In the genomic region with DNA sequence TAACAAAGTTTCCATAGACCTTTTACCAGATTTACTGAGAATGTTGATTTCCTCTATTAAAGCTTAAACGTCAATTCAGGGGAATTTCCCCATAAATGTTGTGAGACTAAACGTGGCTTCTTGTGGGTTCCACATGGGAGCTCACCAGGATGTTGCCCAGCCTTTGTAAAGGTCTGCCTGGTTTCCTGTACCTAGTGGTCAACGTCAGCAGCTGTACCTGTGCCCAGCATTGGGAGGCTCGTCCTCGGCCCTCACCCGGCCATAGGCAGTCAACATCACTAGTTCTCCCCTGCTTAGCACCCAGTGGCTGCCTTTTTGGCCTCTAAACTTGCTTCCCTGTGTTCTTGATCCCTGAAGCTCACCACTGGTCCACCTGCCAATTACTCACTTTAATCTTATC, we compare ENCODE assay signal across 12 cellular contexts. TPM values are rescaled to one million over a fixed set of nuclear protein-coding genes. Genes with fewer than 3 reads are reported as not detected.
DNase-seq lines count a peak whose midpoint lies in the region; ATAC-seq and TF ChIP-seq lines count a peak whose summit lies in the region.
"Had no signal": no experiment of that assay in that cellular context is flagged by ENCODE, and none has a peak within 500 bp of the region (broad histone marks: within the 10 kb centered on the region; RNA-seq: fewer than 3 reads in every experiment).

No MANE protein-coding gene starts in this region.

- no peaks in the 10 kb centered on the region for H3K36me3 Mint-ChIP-seq in CD4-positive, CD25-positive, alpha-beta regulatory T cell
- no peaks in the 10 kb centered on the region for H3K36me3 Mint-ChIP-seq in activated T-helper 1 cell treated with anti-CD3 and anti-CD28 coated beads, Interleukin-12 subunit alpha, Interleukin-12 subunit beta, Interleukin-2, Interleukin-4 antibody, amounts not matched to agents 30 ng/mL and 10 ng/mL and 1 ng/mL, durations not matched to agents 14 hours and 24 hours and 36 hours (ENCODE audit: low read depth)

- peak overlapping the region in 2 of 3 donors; percentile 8 to 67 for H3K27ac Mint-ChIP-seq in CD4-positive, CD25-positive, alpha-beta regulatory T cell
- H3K27ac Mint-ChIP-seq in activated T-helper 1 cell treated with anti-CD3 and anti-CD28 coated beads, Interleukin-12 subunit alpha, Interleukin-12 subunit beta, Interleukin-2, Interleukin-4 antibody, amounts not matched to agents 30 ng/mL and 10 ng/mL and 1 ng/mL, durations not matched to agents 14 hours and 24 hours and 36 hours = peak overlapping the region; percentile 64

- peaks cover 0 to 5% (median 0%) of the 10 kb centered on the region in 7 donors for H3K9me3 Mint-ChIP-seq in CD4-positive, CD25-positive, alpha-beta regulatory T cell
- H3K9me3 Mint-ChIP-seq in activated T-helper 1 cell treated with anti-CD3 and anti-CD28 coated beads, Interleukin-12 subunit alpha, Interleukin-12 subunit beta, Interleukin-2, Interleukin-4 antibody, amounts not matched to agents 30 ng/mL and 10 ng/mL and 1 ng/mL, durations not matched to agents 14 hours and 24 hours and 36 hours = peaks cover 5% of the 10 kb centered on the region

- peaks cover 0 to 24% (median 13%) of the 10 kb centered on the region in 4 donors for H3K4me1 Mint-ChIP-seq in CD4-positive, CD25-positive, alpha-beta regulatory T cell
- peaks cover 44% of the 10 kb centered on the region for H3K4me1 Mint-ChIP-seq in activated T-helper 1 cell treated with anti-CD3 and anti-CD28 coated beads, Interleukin-12 subunit alpha, Interleukin-12 subunit beta, Interleukin-2, Interleukin-4 antibody, amounts not matched to agents 30 ng/mL and 10 ng/mL and 1 ng/mL, durations not matched to agents 14 hours and 24 hours and 36 hours (ENCODE audit: low read depth)

- DNase-seq in CD4-positive, CD25-positive, alpha-beta regulatory T cell = peak in 1 of 3 donors; percentile 31
- no peak for DNase-seq in activated T-helper 1 cell treated with anti-CD3 and anti-CD28 coated beads, Interleukin-12 subunit alpha, Interleukin-12 subunit beta, Interleukin-2, Interleukin-4 antibody, amounts not matched to agents 30 ng/mL and 10 ng/mL and 1 ng/mL, durations not matched to agents 14 hours and 24 hours and 36 hours (ENCODE audit: low spot score)
- DNase-seq in NOMO-1 (lab: John Stamatoyannopoulos, UW; ENCODE audit: unreplicated experiment in 2 of 2) = no peak
- no peak for DNase-seq in T-helper 9 cell
- no peak for DNase-seq in gastrocnemius medialis
- no peak for DNase-seq in stimulated activated CD4-positive, alpha-beta T cell treated with anti-CD3 and anti-CD28 coated beads, Interleukin-12 subunit alpha, Interleukin-12 subunit beta, amount 100 ng/mL, for 4 hours
- DNase-seq: NCI-H1417 treated with DMSO at 0.1 percent for 48 hours had no signal

- no peak overlapping the region for H3K27ac ChIP-seq in CD4-positive, CD25-positive, alpha-beta regulatory T cell (ENCODE audit: insufficient read depth, low read length, poor library complexity, severe bottlenecking)
- H3K27ac ChIP-seq in gastrocnemius medialis = no peak overlapping the region
- H3K27ac ChIP-seq: esophagus muscularis mucosa, RWPE1 had no signal

- H3K36me3 ChIP-seq in CD4-positive, CD25-positive, alpha-beta regulatory T cell (ENCODE audit: control insufficient read depth, insufficient read depth, low read length) = no peaks in the 10 kb centered on the region
- no peaks in the 10 kb centered on the region for H3K36me3 ChIP-seq in gastrocnemius medialis
- H3K36me3 ChIP-seq: esophagus muscularis mucosa, prostate gland had no signal

- H3K4me3 ChIP-seq in CD4-positive, CD25-positive, alpha-beta regulatory T cell (ENCODE audit: low read depth, low read length) = no peak overlapping the region
- no peak overlapping the region for H3K4me3 ChIP-seq in gastrocnemius medialis
- H3K4me3 ChIP-seq: esophagus muscularis mucosa, prostate gland had no signal

- intact Hi-C loops in activated T-helper 1 cell treated with anti-CD3 and anti-CD28 coated beads, Interleukin-12 subunit alpha, Interleukin-12 subunit beta, Interleukin-2, Interleukin-4 antibody, amounts not matched to agents 30 ng/mL and 10 ng/mL and 1 ng/mL, durations not matched to agents 14 hours and 24 hours and 36 hours (cut with micrococcal nuclease) = no loop called here
- intact Hi-C loops in gastrocnemius medialis (cut with DNase I; ENCODE audit: low total_unique reads) = no loop called here

- peaks cover 9% of the 10 kb centered on the region for H3K27me3 Mint-ChIP-seq in CD4-positive, CD25-positive, alpha-beta regulatory T cell
- no peaks in the 10 kb centered on the region for H3K27me3 Mint-ChIP-seq in activated T-helper 1 cell treated with anti-CD3 and anti-CD28 coated beads, Interleukin-12 subunit alpha, Interleukin-12 subunit beta, Interleukin-2, Interleukin-4 antibody, amounts not matched to agents 30 ng/mL and 10 ng/mL and 1 ng/mL, durations not matched to agents 14 hours and 24 hours and 36 hours (ENCODE audit: insufficient read depth)

- peaks cover 3% of the 10 kb centered on the region for H3K4me1 ChIP-seq in CD4-positive, CD25-positive, alpha-beta regulatory T cell (ENCODE audit: control insufficient read depth, insufficient read depth, low read length, poor library complexity, severe bottlenecking)
- no peaks in the 10 kb centered on the region for H3K4me1 ChIP-seq in gastrocnemius medialis

- H3K27me3 ChIP-seq in CD4-positive, CD25-positive, alpha-beta regulatory T cell (ENCODE audit: control insufficient read depth, insufficient read depth, low read length) = no peaks in the 10 kb centered on the region
- peaks cover 0 to 1% (median 0%) of the 10 kb centered on the region in 3 donors for H3K27me3 ChIP-seq in gastrocnemius medialis
- H3K27me3 ChIP-seq: esophagus muscularis mucosa had no signal

- H3K9me3 ChIP-seq in CD4-positive, CD25-positive, alpha-beta regulatory T cell (ENCODE audit: control insufficient read depth in 2 of 2, low read length in 2 of 2) = peaks cover 0 to 3% of the 10 kb centered on the region in 2 experiments
- no peaks in the 10 kb centered on the region for H3K9me3 ChIP-seq in gastrocnemius medialis
- H3K9me3 ChIP-seq: esophagus muscularis mucosa, prostate gland had no signal

- no peak for TF ChIP-seq CTCF in gastrocnemius medialis (IDR thresholded peaks at IDR 0.05 in 4 of 5, conservative IDR thresholded peaks at IDR 0.05 in 1 of 5)

- no peak overlapping the region for H3K4me3 Mint-ChIP-seq in CD4-positive, CD25-positive, alpha-beta regulatory T cell
- no peak overlapping the region for H3K4me3 Mint-ChIP-seq in activated T-helper 1 cell treated with anti-CD3 and anti-CD28 coated beads, Interleukin-12 subunit alpha, Interleukin-12 subunit beta, Interleukin-2, Interleukin-4 antibody, amounts not matched to agents 30 ng/mL and 10 ng/mL and 1 ng/mL, durations not matched to agents 14 hours and 24 hours and 36 hours

- in situ Hi-C loops in gastrocnemius medialis (cut with MboI; ENCODE audit: low sequenced_read_pairs in 4 of 4) = no loop called here

- ATAC-seq in CD4-positive, CD25-positive, alpha-beta regulatory T cell (ENCODE audit: low read depth in 2 of 2) = peak; percentile 39 to 55
- peak; percentile 52 for ATAC-seq in GM19351 (IDR thresholded peaks at IDR 0.05; ENCODE audit: unreplicated experiment)
- ATAC-seq in HG02938 (IDR thresholded peaks at IDR 0.05; ENCODE audit: unreplicated experiment) = peak; percentile 51
- ATAC-seq in gastrocnemius medialis = no peak

- no peak for TF ChIP-seq POLR2A in gastrocnemius medialis (IDR thresholded peaks at IDR 0.05)

RNA-seq across cellular contexts. Expression of a gene that starts 22.1 kb away (rescaled TPM):
- total RNA-seq in CD4-positive, CD25-positive, alpha-beta regulatory T cell = 76.8 TPM
- 1 to 10 TPM; 2.4 to 5.6 (median 4.2) TPM for polyA plus RNA-seq in CD4-positive, CD25-positive, alpha-beta regulatory T cell
- 101 and 107 TPM in 2 replicates for total RNA-seq in activated T-helper 1 cell treated with anti-CD3 and anti-CD28 coated beads, Interleukin-12 subunit alpha, Interleukin-12 subunit beta, Interleukin-2, Interleukin-4 antibody, amounts not matched to agents 30 ng/mL and 10 ng/mL and 1 ng/mL, durations not matched to agents 14 hours and 24 hours and 36 hours
- under 1 TPM in 3 of 4 donors, not detected in 1; 0.27 to 0.72 (median 0.56) TPM for total RNA-seq in gastrocnemius medialis

Comparison
In these comparisons a context has a peak if more than half of its experiments do, and no peak if none do; other contexts are left out.
1. ATAC-seq: peak in CD4-positive, CD25-positive, alpha-beta regulatory T cell (2 of 2), GM19351 (single experiment) and HG02938 (single experiment); none in gastrocnemius medialis (0 of 2).
2. RNA of a gene that starts 22.1 kb away (total RNA-seq): 101 to 107 TPM in activated T-helper 1 cell treated with anti-CD3 and anti-CD28 coated beads, Interleukin-12 subunit alpha, Interleukin-12 subunit beta, Interleukin-2, Interleukin-4 antibody, amounts not matched to agents 30 ng/mL and 10 ng/mL and 1 ng/mL, durations not matched to agents 14 hours and 24 hours and 36 hours and 76.8 TPM in CD4-positive, CD25-positive, alpha-beta regulatory T cell (single experiment); 0.27 to 0.72 TPM in gastrocnemius medialis; every median in the first group is over 10 times any median in the second.